ENCODE assay signal across 8 cellular contexts in genomic region chr11:64447717-64448598, GRCh38.
A peak's percentile ranks its signal among the peaks of the same experiment; 100 is the strongest.
DNase-seq lines count a peak whose midpoint lies in the region; ATAC-seq and TF ChIP-seq lines count a peak whose summit lies in the region.

No MANE protein-coding gene starts in this region.

- no peak overlapping the region for H3K56ac ChIP-seq in IMR-90 (ENCODE audit: extremely low read depth, insufficient read depth, low read length)

- no peak overlapping the region for H2BK15ac ChIP-seq in IMR-90 (ENCODE audit: low read depth, low read length)

- H3K9me3 ChIP-seq in IMR-90 (ENCODE audit: control insufficient read depth, insufficient read depth, low read length): no peaks in the 10 kb centered on the region

- no peak for TF ChIP-seq POLR2A in IMR-90 (IDR thresholded peaks at IDR 0.05; ENCODE audit: low read depth, low read length)

- no peak overlapping the region for H2AFZ ChIP-seq in IMR-90 (replicated peaks; ENCODE audit: low read length, poor library complexity)

- no peaks in the 10 kb centered on the region for H4K20me1 ChIP-seq in IMR-90 (ENCODE audit: insufficient read depth, low read length)

- H2BK5ac ChIP-seq in IMR-90 (ENCODE audit: low read depth, low read length, poor library complexity, severe bottlenecking): no peak overlapping the region

- H3K36me3 Mint-ChIP-seq in activated naive CD8-positive, alpha-beta T cell treated with anti-CD3 and anti-CD28 coated beads for 36 hours: no peaks in the 10 kb centered on the region

- H3K79me1 ChIP-seq in IMR-90 (ENCODE audit: low read depth in 1 of 2, low read length in 2 of 2): no peaks in the 10 kb centered on the region

- H2AK5ac ChIP-seq in IMR-90 (ENCODE audit: low read depth, low read length): no peak overlapping the region

- DNase-seq in EL (peak; percentile 22), IMR-90 (peak; percentile 7), islet precursor cell (peak; percentile 69), 8988T (no peak)
- DNase-seq in activated naive CD8-positive, alpha-beta T cell treated with anti-CD3 and anti-CD28 coated beads for 36 hours: no peak
- DNase-seq in stimulated activated naive CD8-positive, alpha-beta T cell treated with anti-CD3 and anti-CD28 coated beads, Interleukin-15, amount 100 ng/mL, for 72 hours: no peak

- H3K14ac ChIP-seq in IMR-90 (replicated peaks; ENCODE audit: low read depth, low read length): no peak overlapping the region

- dilution Hi-C loops in IMR-90 (cut with HindIII; ENCODE audit: low sequenced_read_pairs, unreplicated experiment): no loop called here

- H4K5ac ChIP-seq in IMR-90 (ENCODE audit: low read depth, low read length): no peak overlapping the region

- no peaks in the 10 kb centered on the region for H3K9me1 ChIP-seq in IMR-90 (ENCODE audit: insufficient read depth, low read length)

- in situ Hi-C loops in IMR-90 (cut with MboI; ENCODE audit: low sequenced_read_pairs): no loop called here

- peaks cover 42% of the 10 kb centered on the region for H3K27me3 ChIP-seq in IMR-90 (ENCODE audit: control insufficient read depth, insufficient read depth, low read length)

- peaks cover 5% of the 10 kb centered on the region for H3K4me1 ChIP-seq in IMR-90 (ENCODE audit: control insufficient read depth, insufficient read depth, low read length)

- no peak overlapping the region for H3K18ac ChIP-seq in IMR-90 (ENCODE audit: low read depth, low read length)

- ATAC-seq in IMR-90 (ENCODE audit: low read depth) (peak; percentile 40), HG03139 (IDR thresholded peaks at IDR 0.05; ENCODE audit: unreplicated experiment) (no peak), HG02642 (IDR thresholded peaks at IDR 0.05; ENCODE audit: poor library complexity, unreplicated experiment) (no peak)
- ATAC-seq in stimulated activated naive CD8-positive, alpha-beta T cell treated with anti-CD3 and anti-CD28 coated beads, Interleukin-15, amount 100 ng/mL, for 72 hours: no peak

- peak overlapping the region; percentile 74 for H3K4me2 ChIP-seq in IMR-90 (ENCODE audit: low read depth, low read length)

- no peaks in the 10 kb centered on the region for H3K36me3 ChIP-seq in IMR-90 (ENCODE audit: control insufficient read depth, insufficient read depth, low read length)

- H3K9me3 Mint-ChIP-seq in activated naive CD8-positive, alpha-beta T cell treated with anti-CD3 and anti-CD28 coated beads for 36 hours: no peaks in the 10 kb centered on the region
- H3K9me3 Mint-ChIP-seq in stimulated activated naive CD8-positive, alpha-beta T cell treated with anti-CD3 and anti-CD28 coated beads, Interleukin-15, amount 100 ng/mL, for 72 hours: no peaks in the 10 kb centered on the region

- H3K4me1 Mint-ChIP-seq in activated naive CD8-positive, alpha-beta T cell treated with anti-CD3 and anti-CD28 coated beads for 36 hours: peaks cover 17% of the 10 kb centered on the region
- peaks cover 21% of the 10 kb centered on the region for H3K4me1 Mint-ChIP-seq in stimulated activated naive CD8-positive, alpha-beta T cell treated with anti-CD3 and anti-CD28 coated beads, Interleukin-15, amount 100 ng/mL, for 72 hours

- CTCF ChIA-PET in IMR-90 (lab: Yijun Ruan, JAX): interaction anchor here (0.6 to 1.3 kb wide), 8 partner anchors 11 to 204 kb away, joined by 3 to 4 read pairs (median 3); no protein-coding TSS in a partner anchor

- peak overlapping the region; percentile 3; the same call in 1 of the 2 replicates for H3K4me3 ChIP-seq in IMR-90 (ENCODE audit: insufficient read depth, low read depth, low read length)

- H3K27me3 Mint-ChIP-seq in activated naive CD8-positive, alpha-beta T cell treated with anti-CD3 and anti-CD28 coated beads for 36 hours: peaks cover 22% of the 10 kb centered on the region
- H3K27me3 Mint-ChIP-seq in stimulated activated naive CD8-positive, alpha-beta T cell treated with anti-CD3 and anti-CD28 coated beads, Interleukin-15, amount 100 ng/mL, for 72 hours: peaks cover 44% of the 10 kb centered on the region

- no peak overlapping the region for H2BK120ac ChIP-seq in IMR-90 (ENCODE audit: low read depth, low read length)

- H3K27ac ChIP-seq in IMR-90 (ENCODE audit: insufficient read depth, low read length): no peak overlapping the region

- H3K9ac ChIP-seq in IMR-90 (ENCODE audit: low read depth, low read length): no peak overlapping the region

- H3K4me3 Mint-ChIP-seq in activated naive CD8-positive, alpha-beta T cell treated with anti-CD3 and anti-CD28 coated beads for 36 hours: peak overlapping the region; percentile 73
- peak overlapping the region; percentile 87 to 92 for H3K4me3 Mint-ChIP-seq in stimulated activated naive CD8-positive, alpha-beta T cell treated with anti-CD3 and anti-CD28 coated beads, Interleukin-15, amount 100 ng/mL, for 72 hours

- 0% methylated on average over 4 of the region's 18 CpGs; no CpG with 5 or more reads in 1 of the 2 experiments for WGBS in IMR-90 (ENCODE audit: extremely low coverage in 2 of 2, insufficient read length in 1 of 2), 2 experiments

- no peak overlapping the region for H2AK9ac ChIP-seq in IMR-90 (replicated peaks; ENCODE audit: low read depth, low read length, poor library complexity)

- POLR2A ChIA-PET in IMR-90 (lab: Charles Lee; ENCODE audit: unreplicated experiment): no interaction called here

- no peak overlapping the region for H2BK20ac ChIP-seq in IMR-90 (ENCODE audit: low read depth, low read length)

- intact Hi-C loops in IMR-90 (cut with micrococcal nuclease): loop anchor here (5.0 kb wide), 1 partner anchor 71 kb away; no protein-coding TSS in a partner anchor

- no TSS peak for BruUV-seq in IMR-90 (replicated peaks; lab: Mats Ljungman, UMichigan)

- no peak overlapping the region for H4K91ac ChIP-seq in IMR-90 (ENCODE audit: insufficient read depth, low read depth, low read length)

- TF ChIP-seq CTCF in IMR-90 (conservative IDR thresholded peaks at IDR 0.05; ENCODE audit: low read depth, low read length): no peak

- no peak overlapping the region for H4K8ac ChIP-seq in IMR-90 (ENCODE audit: low read depth in 2 of 2, low read length in 2 of 2)

- H3K23ac ChIP-seq in IMR-90 (ENCODE audit: low read depth, low read length): no peak overlapping the region

- no peak overlapping the region for H3K4ac ChIP-seq in IMR-90 (ENCODE audit: low read depth, low read length)

- H3K27ac Mint-ChIP-seq in activated naive CD8-positive, alpha-beta T cell treated with anti-CD3 and anti-CD28 coated beads for 36 hours: no peak overlapping the region
- H3K27ac Mint-ChIP-seq in stimulated activated naive CD8-positive, alpha-beta T cell treated with anti-CD3 and anti-CD28 coated beads, Interleukin-15, amount 100 ng/mL, for 72 hours: no peak overlapping the region

- no peak for TF ChIP-seq RAD21 in IMR-90 (IDR thresholded peaks at IDR 0.05; ENCODE audit: low read length)

TF ChIP-seq in IMR-90, 13 proteins besides CTCF, POLR2A, EP300 and RAD21:
- no peak for TF ChIP-seq RCOR1 (IDR thresholded peaks at IDR 0.05; ENCODE audit: insufficient replicate concordance, low read length)
- TF ChIP-seq FOS (IDR thresholded peaks at IDR 0.05; ENCODE audit: low read depth, low read length): no peak
- TF ChIP-seq CEBPB (IDR thresholded peaks at IDR 0.05; ENCODE audit: low read depth, low read length): no peak
- no peak for TF ChIP-seq USF2 (IDR thresholded peaks at IDR 0.05; ENCODE audit: low read depth, low read length)
- TF ChIP-seq MAFK (IDR thresholded peaks at IDR 0.05; ENCODE audit: low read depth, low read length): no peak
- no peak for TF ChIP-seq BHLHE40 (IDR thresholded peaks at IDR 0.05; ENCODE audit: low read depth, low read length)
- TF ChIP-seq CHD1 (IDR thresholded peaks at IDR 0.05; ENCODE audit: low read depth, low read length): no peak
- no peak for TF ChIP-seq MXI1 (IDR thresholded peaks at IDR 0.05; ENCODE audit: borderline replicate concordance, low read depth, low read length)
- TF ChIP-seq SMC3 (IDR thresholded peaks at IDR 0.05; ENCODE audit: low read depth, low read length): no peak
- no peak for TF ChIP-seq RFX5 (IDR thresholded peaks at IDR 0.05; ENCODE audit: low read depth, low read length)
- TF ChIP-seq MAZ (IDR thresholded peaks at IDR 0.05; ENCODE audit: borderline replicate concordance, low read depth, low read length): no peak
- TF ChIP-seq ELK1 (IDR thresholded peaks at IDR 0.05; ENCODE audit: borderline replicate concordance, low read depth, low read length): no peak
- no peak for TF ChIP-seq NFE2L2 (IDR thresholded peaks at IDR 0.05; ENCODE audit: low read depth, low read length)

Comparison
In these comparisons a context has a peak if more than half of its experiments do, and no peak if none do; other contexts are left out.
1. DNase-seq: peak in EL (single experiment), IMR-90 (single experiment) and islet precursor cell (single experiment); none in activated naive CD8-positive, alpha-beta T cell treated with anti-CD3 and anti-CD28 coated beads for 36 hours (single experiment), stimulated activated naive CD8-positive, alpha-beta T cell treated with anti-CD3 and anti-CD28 coated beads, Interleukin-15, amount 100 ng/mL, for 72 hours (0 of 2) and 8988T (single experiment).